ENCODE assay signal across 1 cellular context in the genomic region with DNA sequence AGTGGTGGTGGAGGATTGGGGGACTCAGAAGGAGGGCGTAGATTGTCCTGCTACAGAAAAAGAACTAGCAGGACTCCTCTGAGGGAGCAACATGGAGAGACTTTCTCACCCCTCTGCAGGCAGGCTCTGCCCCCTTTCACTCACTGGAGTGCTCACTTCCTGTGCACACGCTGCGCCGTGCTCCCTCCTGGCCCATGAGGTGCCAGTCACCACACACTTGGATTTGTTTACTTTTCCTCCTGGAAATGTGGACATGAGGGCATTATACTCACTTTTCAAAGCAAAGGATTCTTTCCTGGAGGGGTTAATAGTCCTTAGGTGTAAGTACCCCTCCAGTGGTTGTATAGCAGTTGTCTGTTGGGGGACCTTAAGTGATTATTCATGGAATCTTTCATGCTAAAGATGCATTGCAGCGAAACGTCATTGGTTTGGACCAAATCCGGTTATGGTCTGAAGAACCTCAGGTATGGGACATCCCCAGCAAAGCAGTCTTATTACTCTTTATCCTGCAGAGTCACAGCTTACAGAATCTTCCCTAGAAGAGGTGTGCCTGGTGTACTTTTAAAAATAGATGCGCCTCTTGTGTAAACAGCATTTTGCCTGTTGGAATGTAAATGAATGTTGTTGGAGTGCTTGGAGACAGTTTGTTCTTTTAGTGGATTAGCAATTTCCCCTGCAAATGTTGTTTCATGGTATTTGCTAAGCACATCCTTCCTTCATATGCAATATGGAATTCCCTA.
TF ChIP-seq lines count a peak whose summit lies in the region.

No MANE protein-coding gene starts in this region.

TF ChIP-seq in H1, 55 proteins besides CTCF, POLR2A, EP300 and RAD21 (continued from another document):
- TF ChIP-seq USF2 (IDR thresholded peaks at IDR 0.05; ENCODE audit: low read length), result no peak
